8 cellular contexts compared by ENCODE assay signal in the genomic region with DNA sequence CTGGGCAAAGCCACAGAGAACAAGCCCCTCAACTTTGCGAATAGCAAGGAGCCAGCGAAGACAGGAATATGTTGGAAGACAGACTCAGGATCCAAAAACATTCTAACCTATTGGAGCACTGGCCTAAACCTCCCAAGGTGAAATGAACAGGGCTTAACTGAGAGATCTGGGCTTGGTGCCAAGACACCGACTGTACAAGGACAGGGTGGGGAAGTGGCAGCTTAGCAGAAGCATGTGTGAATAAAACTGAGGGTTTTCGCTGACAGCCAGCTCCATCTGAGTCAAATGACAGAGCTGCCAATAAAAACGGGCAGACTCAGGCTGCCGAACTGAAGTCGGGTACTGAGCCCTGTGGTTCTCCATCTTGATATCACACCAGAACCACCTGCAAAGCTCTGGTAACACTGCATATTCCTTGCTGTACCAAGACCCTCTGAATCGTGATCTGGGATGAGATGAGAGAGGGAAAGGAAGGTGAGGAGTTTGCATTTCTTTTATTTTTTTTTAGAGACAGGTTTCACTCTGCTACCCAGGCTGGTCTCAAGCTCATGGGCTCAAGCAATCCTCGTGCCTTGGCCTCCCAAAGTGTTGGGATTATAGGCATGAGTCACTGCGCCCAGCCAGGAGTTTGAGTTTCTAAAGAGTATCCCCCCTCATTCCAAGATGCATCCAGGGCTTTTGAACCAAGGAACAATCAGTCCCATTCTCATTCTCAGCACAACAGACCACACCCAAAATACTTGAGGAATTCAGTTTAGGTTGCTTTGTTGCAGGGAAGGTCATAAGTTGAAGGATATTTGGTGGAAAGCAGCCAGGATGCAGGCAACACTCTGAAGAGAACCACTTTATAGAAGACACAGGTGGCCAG. TPM values are rescaled to one million over a fixed set of nuclear protein-coding genes. Genes with fewer than 3 reads are reported as not detected.
DNase-seq lines count a peak whose midpoint lies in the region; ATAC-seq, FAIRE-seq and TF ChIP-seq lines count a peak whose summit lies in the region.

No MANE protein-coding gene starts in this region.

- no peak overlapping the region for H3K27ac ChIP-seq in A549

- peaks cover 6% of the 10 kb centered on the region; the same call in 1 of the 3 replicates for H3K4me1 ChIP-seq in A549

- TF ChIP-seq POLR2A in A549 (IDR thresholded peaks at IDR 0.05; ENCODE audit: low read length) (no peak), H54 (IDR thresholded peaks at IDR 0.05; ENCODE audit: low read depth, low read length) (no peak)

- TF ChIP-seq EP300 in A549 (IDR thresholded peaks at IDR 0.05), result no peak

- CTCF ChIA-PET in A549 (lab: Yijun Ruan, JAX), result interaction anchor here (0.7 to 18.2 kb wide), 7 partner anchors 8 to 108 kb away, joined by 3 to 203 read pairs (median 5); a partner anchor contains a TSS

- H3K4me3 ChIP-seq in A549, result no peak overlapping the region

- POLR2A ChIA-PET in A549 (lab: Yijun Ruan, JAX), result no interaction called here

- DNase-seq in A549 (ENCODE audit: low read depth in 1 of 2, low spot score in 1 of 2) (no peak), H54 (ENCODE audit: insufficient read length, low spot score) (no peak), NCI-H774 (lab: John Stamatoyannopoulos, UW) (peak; percentile 46), retina (no peak), mesenteric fat pad (ENCODE audit: low spot score) (no peak)
- peak; percentile 19 for DNase-seq in effector CD8-positive, alpha-beta T cell (lab: John Stamatoyannopoulos, UW)
- DNase-seq in stimulated activated CD8-positive, alpha-beta memory T cell treated with anti-CD3 and anti-CD28 coated beads, Interleukin-12 subunit alpha, Interleukin-12 subunit beta, amount 100 ng/mL, for 4 hours (ENCODE audit: low read depth), result peak; percentile 30

- TF ChIP-seq CTCF in A549 (IDR thresholded peaks at IDR 0.05), result no peak

- ATAC-seq in A549, result no peak
- ATAC-seq in GM19452 (IDR thresholded peaks at IDR 0.05; ENCODE audit: unreplicated experiment), result no peak

- FAIRE-seq in A549 (lab: Jason Lieb, UNC), result no peak
- FAIRE-seq in H54 (lab: Jason Lieb, UNC), result peak; percentile 58

- H3K4me2 ChIP-seq in A549, result peak overlapping the region; percentile 15; the same call in 1 of the 3 replicates

- no peak for TF ChIP-seq RAD21 in A549 (conservative IDR thresholded peaks at IDR 0.05 in 1 of 2, IDR thresholded peaks at IDR 0.05 in 1 of 2)

- WGBS in A549 (ENCODE audit: missing lambda C conversion rate), result 40% methylated on average over 10 of the region's 10 CpGs

- H3K9me3 ChIP-seq in A549, result no peaks in the 10 kb centered on the region

TF ChIP-seq in A549, 52 proteins besides CTCF, POLR2A, EP300 and RAD21:
- TF ChIP-seq, protein P1, sequence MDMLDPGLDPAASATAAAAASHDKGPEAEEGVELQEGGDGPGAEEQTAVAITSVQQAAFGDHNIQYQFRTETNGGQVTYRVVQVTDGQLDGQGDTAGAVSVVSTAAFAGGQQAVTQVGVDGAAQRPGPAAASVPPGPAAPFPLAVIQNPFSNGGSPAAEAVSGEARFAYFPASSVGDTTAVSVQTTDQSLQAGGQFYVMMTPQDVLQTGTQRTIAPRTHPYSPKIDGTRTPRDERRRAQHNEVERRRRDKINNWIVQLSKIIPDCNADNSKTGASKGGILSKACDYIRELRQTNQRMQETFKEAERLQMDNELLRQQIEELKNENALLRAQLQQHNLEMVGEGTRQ (IDR thresholded peaks at IDR 0.05), result no peak
- TF ChIP-seq SMC3 (IDR thresholded peaks at IDR 0.05) (no peak), CHD2 (IDR thresholded peaks at IDR 0.05; ENCODE audit: low read length, partially characterized antibody) (no peak), KDM5A (IDR thresholded peaks at IDR 0.05) (no peak), NPAS2 (CRISPR knock-in tag; IDR thresholded peaks at IDR 0.05; ENCODE audit: borderline replicate concordance) (no peak)

RNA-seq across cellular contexts. Expression of a gene that starts 6.0 kb away (rescaled TPM):
- 0.19 and 0.30 TPM in 2 replicates for polyA plus RNA-seq in A549 (2011; rRNA removed)
- 0.65 and 0.84 TPM in 2 replicates for polyA plus RNA-seq in A549 (2012; cell fraction: cytosol; rRNA removed)
- 0.98 and 1.1 TPM in 2 replicates for polyA plus RNA-seq in A549 (2012; cell fraction: nucleus; rRNA removed)
- polyA plus RNA-seq in A549 (2017; fragmentation: RNase III; extraction: RNeasy Plus Mini Kit Qiagen cat#74134 plus additional on column Dnase treatment), result 0.38 to 0.58 TPM (median 0.49 TPM) in 3 replicates
- polyA minus RNA-seq in A549 (2011; rRNA and poly(A)+ RNA removed), result 0.37 TPM in 1 of 2 replicates, not detected in the other
- total RNA-seq in mesenteric fat pad, result 31.9 TPM

RNA-seq across cellular contexts. Expression of a gene that starts 9.7 kb away (rescaled TPM):
- polyA plus RNA-seq in A549 (2011; rRNA removed), result 2.8 and 3.5 TPM in 2 replicates
- polyA plus RNA-seq in A549 (2012; cell fraction: cytosol; rRNA removed), result 0.98 and 1.6 TPM in 2 replicates
- polyA plus RNA-seq in A549 (2012; cell fraction: nucleus; rRNA removed), result 1.0 and 1.2 TPM in 2 replicates
- polyA plus RNA-seq in A549 (2017; fragmentation: RNase III; extraction: RNeasy Plus Mini Kit Qiagen cat#74134 plus additional on column Dnase treatment), result 3.3 to 3.9 TPM (median 3.8 TPM) in 3 replicates
- polyA minus RNA-seq in A549 (2011; rRNA and poly(A)+ RNA removed), result 0.74 and 1.2 TPM in 2 replicates
- 27.9 TPM for total RNA-seq in mesenteric fat pad

RNA-seq across cellular contexts. Expression of a gene that starts 27.0 kb away (rescaled TPM):
- polyA plus RNA-seq in A549 (2011; rRNA removed) (1.9 and 2.8 TPM in 2 replicates), A549 (2017; fragmentation: RNase III; extraction: RNeasy Plus Mini Kit Qiagen cat#74134 plus additional on column Dnase treatment) (23.4 to 28.7 TPM (median 27.4 TPM) in 3 replicates)
- polyA plus RNA-seq in A549 (2012; cell fraction: cytosol; rRNA removed), result 1.5 and 1.8 TPM in 2 replicates
- 7.4 and 26.8 TPM in 2 replicates for polyA plus RNA-seq in A549 (2012; cell fraction: nucleus; rRNA removed)
- polyA minus RNA-seq in A549 (2011; rRNA and poly(A)+ RNA removed), result 8.3 and 9.8 TPM in 2 replicates
- total RNA-seq in mesenteric fat pad, result 10.6 TPM

RNA-seq across cellular contexts. Expression of a gene that starts 30.9 kb away (rescaled TPM):
- polyA plus RNA-seq in A549 (2011; rRNA removed), result not detected in 2 replicates
- 0.12 and 0.29 TPM in 2 replicates for polyA plus RNA-seq in A549 (2012; cell fraction: cytosol; rRNA removed)
- polyA plus RNA-seq in A549 (2012; cell fraction: nucleus; rRNA removed), result 0.40 and 0.96 TPM in 2 replicates
- polyA plus RNA-seq in A549 (2017; fragmentation: RNase III; extraction: RNeasy Plus Mini Kit Qiagen cat#74134 plus additional on column Dnase treatment), result 0.08 to 0.25 TPM (median 0.10 TPM) in 3 replicates
- polyA minus RNA-seq in A549 (2011; rRNA and poly(A)+ RNA removed), result not detected in 2 replicates
- total RNA-seq in mesenteric fat pad, result not detected

RNA-seq across cellular contexts. Expression of a gene that starts 37.1 kb away (rescaled TPM):
- not detected in 2 replicates for polyA plus RNA-seq in A549 (2011; rRNA removed)
- polyA plus RNA-seq in A549 (2012; cell fraction: cytosol; rRNA removed), result not detected in 2 replicates
- polyA plus RNA-seq in A549 (2012; cell fraction: nucleus; rRNA removed), result not detected in 2 replicates
- polyA plus RNA-seq in A549 (2017; fragmentation: RNase III; extraction: RNeasy Plus Mini Kit Qiagen cat#74134 plus additional on column Dnase treatment), result not detected in 3 replicates
- not detected in 2 replicates for polyA minus RNA-seq in A549 (2011; rRNA and poly(A)+ RNA removed)
- 2.7 TPM for total RNA-seq in mesenteric fat pad

Comparison
In these comparisons a context has a peak if more than half of its experiments do, and no peak if none do; other contexts are left out.
1. DNase-seq: peak in NCI-H774 (single experiment), effector CD8-positive, alpha-beta T cell (single experiment) and stimulated activated CD8-positive, alpha-beta memory T cell treated with anti-CD3 and anti-CD28 coated beads, Interleukin-12 subunit alpha, Interleukin-12 subunit beta, amount 100 ng/mL, for 4 hours (single experiment); none in A549 (0 of 2), H54 (single experiment), retina (single experiment) and mesenteric fat pad (single experiment).